Comparison of ENCODE assay signal across 10 cellular contexts in the genomic region with DNA sequence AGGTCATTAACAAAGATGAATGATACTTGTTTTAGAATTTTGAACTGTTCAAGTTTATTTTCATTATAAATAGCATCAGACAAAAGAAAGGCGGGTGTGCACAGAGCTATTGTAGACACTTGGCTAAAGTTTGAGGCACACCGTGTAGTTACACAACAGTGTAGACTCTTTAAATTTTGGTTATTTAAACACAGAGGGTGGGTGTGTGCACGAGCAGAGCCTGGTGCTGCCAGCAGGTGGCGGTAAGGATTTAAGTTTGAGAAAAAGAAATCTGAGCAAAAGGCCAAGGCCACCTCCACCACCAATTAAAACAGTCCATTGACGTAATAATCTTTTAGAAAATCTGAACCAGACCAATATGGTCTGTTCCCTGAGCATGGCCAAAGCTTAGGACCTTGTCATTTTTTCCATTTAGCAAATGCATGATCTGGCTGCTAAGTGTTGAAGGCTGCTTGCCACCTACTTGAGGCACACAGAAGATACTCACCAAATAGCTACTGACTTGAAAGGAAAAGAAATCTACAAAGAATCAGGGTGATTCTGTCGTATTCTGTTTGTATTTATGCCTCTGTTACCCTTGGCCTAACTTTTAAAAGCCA. TPM values are rescaled to one million over a fixed set of nuclear protein-coding genes. Genes with fewer than 3 reads are reported as not detected.
A peak's percentile ranks its signal among the peaks of the same experiment; 100 is the strongest.
DNase-seq lines count a peak whose midpoint lies in the region; ATAC-seq and TF ChIP-seq lines count a peak whose summit lies in the region.
"Had no signal": no experiment of that assay in that cellular context is flagged by ENCODE, and none has a peak within 500 bp of the region (broad histone marks: within the 10 kb centered on the region; RNA-seq: fewer than 3 reads in every experiment).

No MANE protein-coding gene starts in this region.

- 56 to 67% (median 58%) methylated on average over 6 of the region's 6 CpGs for WGBS in heart left ventricle, 4 donors

- no peak for TF ChIP-seq POLR2A in heart left ventricle (IDR thresholded peaks at IDR 0.05)

- intact Hi-C loops in heart left ventricle (cut with DNase I) = no loop called here

- no peaks in the 10 kb centered on the region for H3K27me3 ChIP-seq in heart left ventricle
- H3K27me3 ChIP-seq: BLaER1 had no signal

- peaks cover 0 to 99% (median 88%) of the 10 kb centered on the region in 9 donors for H3K36me3 ChIP-seq in heart left ventricle

- H3K4me1 ChIP-seq in heart left ventricle = peaks cover 0 to 6% (median 0%) of the 10 kb centered on the region in 12 donors
- H3K4me1 ChIP-seq: BLaER1 had no signal

- H3K4me3 Mint-ChIP-seq in activated T-cell treated with anti-CD3 and anti-CD28 coated beads, Interleukin-2, amount 50 U/mL, for 4 hours = no peak overlapping the region
- H3K4me3 Mint-ChIP-seq: activated B cell treated with CpG ODN at 0.5 μM for 24 hours had no signal

- H3K9me3 ChIP-seq in heart left ventricle = no peaks in the 10 kb centered on the region
- H3K9me3 ChIP-seq: BLaER1 had no signal

- no peak overlapping the region for H3K27ac ChIP-seq in heart left ventricle
- H3K27ac ChIP-seq: BLaER1 had no signal

- H3K27me3 Mint-ChIP-seq in activated T-cell treated with anti-CD3 and anti-CD28 coated beads, Interleukin-2, amount 50 U/mL, for 4 hours (ENCODE audit: low read depth) = no peaks in the 10 kb centered on the region
- H3K27me3 Mint-ChIP-seq: activated B cell treated with CpG ODN at 0.5 μM for 24 hours had no signal

- H3K9me3 Mint-ChIP-seq in activated T-cell treated with anti-CD3 and anti-CD28 coated beads, Interleukin-2, amount 50 U/mL, for 4 hours = no peaks in the 10 kb centered on the region
- H3K9me3 Mint-ChIP-seq: activated B cell treated with CpG ODN at 0.5 μM for 24 hours had no signal

- peak; percentile 38 to 63 (median 54) for TF ChIP-seq CTCF in heart left ventricle (IDR thresholded peaks at IDR 0.05)

- H3K4me1 Mint-ChIP-seq in activated T-cell treated with anti-CD3 and anti-CD28 coated beads, Interleukin-2, amount 50 U/mL, for 4 hours (ENCODE audit: low read depth) = no peaks in the 10 kb centered on the region
- H3K4me1 Mint-ChIP-seq: activated B cell treated with CpG ODN at 0.5 μM for 24 hours had no signal

- no peak for ATAC-seq in activated T-cell treated with anti-CD3 and anti-CD28 coated beads, Interleukin-2, amount 50 U/mL, for 4 hours
- peak in 3 of 4 donors; percentile 9 to 42 (median 39) for ATAC-seq in heart left ventricle

- peak; percentile 51 for DNase-seq in DMS53 (lab: John Stamatoyannopoulos, UW)
- DNase-seq in DMS53 treated with DMSO at 0.1 percent for 48 hours (lab: John Stamatoyannopoulos, UW; ENCODE audit: unreplicated experiment) = no peak
- DNase-seq in NCI-H1105 (lab: John Stamatoyannopoulos, UW) = peak; percentile 37
- DNase-seq in activated T-cell treated with anti-CD3 and anti-CD28 coated beads, Interleukin-2, amount 50 U/mL, for 4 hours = peak; percentile 25
- no peak for DNase-seq in heart left ventricle
- peak; percentile 46 to 56 for DNase-seq in stimulated activated CD4-positive, alpha-beta T cell treated with anti-CD3 and anti-CD28 coated beads, Interleukin-2, amount 100 ng/mL, for 48 hours
- no peak for DNase-seq in COR-L47 (lab: John Stamatoyannopoulos, UW)
- DNase-seq in NCI-H2081 treated with DMSO at 0.1 percent for 48 hours (lab: John Stamatoyannopoulos, UW) = no peak
- DNase-seq: activated B cell treated with CpG ODN at 0.5 μM for 24 hours had no signal

- peaks cover 44% of the 10 kb centered on the region for H3K36me3 Mint-ChIP-seq in activated T-cell treated with anti-CD3 and anti-CD28 coated beads, Interleukin-2, amount 50 U/mL, for 4 hours (ENCODE audit: insufficient read depth)

- H3K4me3 ChIP-seq in heart left ventricle = no peak overlapping the region
- H3K4me3 ChIP-seq: BLaER1 had no signal

RNA-seq across cellular contexts. Expression of gene COPS7B, which starts 14.3 kb away (rescaled TPM):
- total RNA-seq in activated T-cell treated with anti-CD3 and anti-CD28 coated beads, Interleukin-2, amount 50 U/mL, for 4 hours = 10 to 100 TPM; 54.8 to 57.7 (median 55.5) TPM
- total RNA-seq in heart left ventricle = 10 to 100 TPM; 12.3 to 27.7 (median 19.0) TPM
- 10 to 100 TPM; 14.1 to 18.9 TPM for polyA plus RNA-seq in heart left ventricle

RNA-seq across cellular contexts. Expression of gene PDE6D, which starts 19.5 kb away (rescaled TPM):
- 10 to 100 TPM; 22.0 to 25.9 (median 23.8) TPM for total RNA-seq in activated T-cell treated with anti-CD3 and anti-CD28 coated beads, Interleukin-2, amount 50 U/mL, for 4 hours
- total RNA-seq in heart left ventricle = 10 to 100 TPM; 12.3 to 29.1 (median 19.5) TPM
- polyA plus RNA-seq in heart left ventricle = 10 to 100 TPM; 19.8 to 30.1 TPM

Comparison
In these comparisons a context has a peak if more than half of its experiments do, and no peak if none do; other contexts are left out.
1. DNase-seq: peak in DMS53 (single experiment), NCI-H1105 (single experiment), activated T-cell treated with anti-CD3 and anti-CD28 coated beads, Interleukin-2, amount 50 U/mL, for 4 hours (single experiment) and stimulated activated CD4-positive, alpha-beta T cell treated with anti-CD3 and anti-CD28 coated beads, Interleukin-2, amount 100 ng/mL, for 48 hours (2 of 2); none in DMS53 treated with DMSO at 0.1 percent for 48 hours (single experiment), heart left ventricle (0 of 5), COR-L47 (single experiment) and NCI-H2081 treated with DMSO at 0.1 percent for 48 hours (single experiment).
2. ATAC-seq: peak in heart left ventricle (3 of 4); none in activated T-cell treated with anti-CD3 and anti-CD28 coated beads, Interleukin-2, amount 50 U/mL, for 4 hours (0 of 2).